9 cellular contexts compared by ENCODE assay signal in the genomic region with DNA sequence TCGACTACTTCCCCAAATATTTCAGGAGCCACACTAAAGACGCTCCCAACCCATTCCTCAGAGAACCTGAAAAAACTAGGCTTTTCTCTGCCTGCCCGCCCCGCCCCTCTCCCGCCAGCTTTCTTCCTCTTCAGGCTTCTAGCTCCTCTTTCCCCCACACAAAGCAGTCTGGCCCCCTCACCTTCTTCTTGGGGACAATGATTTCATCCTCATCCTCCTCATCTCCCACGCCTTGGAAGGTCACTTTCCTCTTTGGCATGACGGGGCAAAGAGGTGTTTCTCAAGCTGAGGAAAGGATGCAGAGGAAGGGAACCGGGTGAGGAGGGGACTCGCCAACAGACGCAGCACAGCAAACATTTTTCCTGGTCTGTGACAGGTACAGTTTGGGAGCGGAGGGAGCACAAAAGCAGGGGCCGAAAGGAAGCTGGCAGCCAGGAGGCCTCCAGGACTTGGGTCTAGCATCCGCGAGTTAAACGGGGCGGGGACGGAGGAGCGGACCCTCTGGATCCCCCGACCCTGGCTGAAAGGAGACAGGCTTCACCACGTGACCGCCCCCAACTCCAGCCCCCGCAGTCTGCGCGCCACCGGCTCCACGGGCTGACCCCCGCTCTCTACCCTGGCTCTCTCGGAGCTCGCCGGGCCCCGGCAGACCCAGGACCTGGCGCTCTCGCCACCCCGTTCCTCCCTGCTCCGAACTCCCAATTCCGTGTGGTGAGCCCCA. TPM values are rescaled to one million over a fixed set of nuclear protein-coding genes. Genes with fewer than 3 reads are reported as not detected.
A peak's percentile ranks its signal among the peaks of the same experiment; 100 is the strongest.
DNase-seq lines count a peak whose midpoint lies in the region; ATAC-seq and TF ChIP-seq lines count a peak whose summit lies in the region.
"Had no signal": no experiment of that assay in that cellular context is flagged by ENCODE, and none has a peak within 500 bp of the region (broad histone marks: within the 10 kb centered on the region; RNA-seq: fewer than 3 reads in every experiment).

No MANE protein-coding gene starts in this region.

- 5 to 7% methylated on average over 9 to 12 of the region's 36 CpGs for WGBS in esophagus squamous epithelium, 2 donors

- peak overlapping the region; percentile 78 to 100 (median 98) for H3K4me3 ChIP-seq in BLaER1 treated with 17β-estradiol and CSF1 and Interleukin-3, amounts not matched to agents 10 nM and 100 nM
- H3K4me3 ChIP-seq in SJSA1 (peak overlapping the region; percentile 88), esophagus squamous epithelium (peak overlapping the region; percentile 67 to 99 (median 90)), neutrophil (ENCODE audit: low read depth in 1 of 2, low read length in 1 of 2) (peak overlapping the region; percentile 73 to 94)

- H3K36me3 ChIP-seq in BLaER1 treated with 17β-estradiol and CSF1 and Interleukin-3, amounts not matched to agents 10 nM and 100 nM: peaks cover 68 to 80% (median 75%) of the 10 kb centered on the region in 11 experiments
- peaks cover 84% of the 10 kb centered on the region for H3K36me3 ChIP-seq in SJSA1
- peaks cover 31 to 72% (median 32%) of the 10 kb centered on the region in 3 donors for H3K36me3 ChIP-seq in esophagus squamous epithelium
- H3K36me3 ChIP-seq in neutrophil: peaks cover 72% of the 10 kb centered on the region

- peak overlapping the region; percentile 77 to 96 (median 93) for H3K4me2 ChIP-seq in BLaER1 treated with 17β-estradiol and CSF1 and Interleukin-3, amounts not matched to agents 10 nM and 100 nM

- ATAC-seq in GM21717 (IDR thresholded peaks at IDR 0.05; ENCODE audit: unreplicated experiment) (peak; percentile 13), GM19467 (IDR thresholded peaks at IDR 0.05; ENCODE audit: unreplicated experiment) (no peak)

- peaks cover 46 to 73% (median 58%) of the 10 kb centered on the region in 10 experiments for H3K4me1 ChIP-seq in BLaER1 treated with 17β-estradiol and CSF1 and Interleukin-3, amounts not matched to agents 10 nM and 100 nM
- H3K4me1 ChIP-seq in SJSA1 (replicated peaks) (peaks cover 36% of the 10 kb centered on the region), esophagus squamous epithelium (peaks cover 38 to 71% (median 39%) of the 10 kb centered on the region in 3 donors), neutrophil (ENCODE audit: control insufficient read depth in 1 of 2, insufficient read depth in 1 of 2, low read depth in 1 of 2, low read length in 1 of 2) (peaks cover 25 to 29% of the 10 kb centered on the region in 2 experiments)

- H4K20me1 ChIP-seq in BLaER1 treated with 17β-estradiol and CSF1 and Interleukin-3, amounts not matched to agents 10 nM and 100 nM: peaks cover 8 to 74% (median 30%) of the 10 kb centered on the region in 11 experiments; a peak in 19 of 22 replicates

- peak overlapping the region; percentile 56 to 93 (median 90) for H3K27ac ChIP-seq in BLaER1 treated with 17β-estradiol and CSF1 and Interleukin-3, amounts not matched to agents 10 nM and 100 nM
- H3K27ac ChIP-seq in SJSA1: peak overlapping the region; percentile 99
- peak overlapping the region; percentile 90 to 98 (median 98) for H3K27ac ChIP-seq in esophagus squamous epithelium
- H3K27ac ChIP-seq in neutrophil: peak overlapping the region; percentile 98

- no peaks in the 10 kb centered on the region for H3K27me3 ChIP-seq in BLaER1 treated with 17β-estradiol and CSF1 and Interleukin-3, amounts not matched to agents 10 nM and 100 nM
- H3K27me3 ChIP-seq in SJSA1 (replicated peaks) (no peaks in the 10 kb centered on the region), esophagus squamous epithelium (no peaks in the 10 kb centered on the region), neutrophil (no peaks in the 10 kb centered on the region)

- DNase-seq in SJSA1 (ENCODE audit: low read depth in 1 of 2, low spot score in 2 of 2): no peak
- no peak for DNase-seq in esophagus squamous epithelium (lab: John Stamatoyannopoulos, UW)
- DNase-seq in OCI-M2 (lab: John Stamatoyannopoulos, UW; ENCODE audit: unreplicated experiment): no peak
- DNase-seq in ecto neural progenitor cell (ENCODE audit: low spot score): no peak

- TF ChIP-seq CTCF in esophagus squamous epithelium (IDR thresholded peaks at IDR 0.05) (no peak), neutrophil (IDR thresholded peaks at IDR 0.05) (no peak)

- H3K9me3 ChIP-seq in BLaER1 treated with 17β-estradiol and CSF1 and Interleukin-3, amounts not matched to agents 10 nM and 100 nM (replicated peaks in 1 of 11): no peaks in the 10 kb centered on the region
- H3K9me3 ChIP-seq in SJSA1 (replicated peaks): no peaks in the 10 kb centered on the region
- H3K9me3 ChIP-seq in esophagus squamous epithelium: no peaks in the 10 kb centered on the region
- H3K9me3 ChIP-seq in neutrophil: no peaks in the 10 kb centered on the region

- TF ChIP-seq POLR2A in esophagus squamous epithelium (IDR thresholded peaks at IDR 0.05): no peak

- H3K9ac ChIP-seq in BLaER1 treated with 17β-estradiol and CSF1 and Interleukin-3, amounts not matched to agents 10 nM and 100 nM: peak overlapping the region; percentile 87 to 96 (median 93)

- intact Hi-C loops in esophagus squamous epithelium (cut with DNase I): no loop called here

RNA-seq across cellular contexts. Expression of a gene that starts 0.5 kb away (rescaled TPM):
- total RNA-seq in SJSA1 (2014; rRNA removed; shearing (Covaris generic)): 55.8 and 60.7 TPM in 2 replicates
- 10 to 100 TPM; 21.9 to 38.0 (median 28.5) TPM for total RNA-seq in esophagus squamous epithelium

RNA-seq across cellular contexts. Expression of a gene that starts 15.7 kb away (rescaled TPM):
- total RNA-seq in SJSA1 (2014; rRNA removed; shearing (Covaris generic)): 25.8 and 42.5 TPM in 2 replicates
- total RNA-seq in esophagus squamous epithelium: 10 to 100 TPM; 21.9 to 33.9 (median 26.1) TPM

RNA-seq across cellular contexts. Expression of a gene that starts 20.0 kb away (rescaled TPM):
- not detected in 2 replicates for total RNA-seq in SJSA1 (2014; rRNA removed; shearing (Covaris generic))
- total RNA-seq in esophagus squamous epithelium: not detected
- total RNA-seq: HT1080 had no signal

RNA-seq across cellular contexts. Expression of a gene that starts 27.8 kb away (rescaled TPM):
- not detected in 2 replicates for total RNA-seq in SJSA1 (2014; rRNA removed; shearing (Covaris generic))
- total RNA-seq in esophagus squamous epithelium: 1 to 10 TPM; 1.2 to 7.1 (median 2.7) TPM

RNA-seq across cellular contexts. Expression of a gene that starts 40.6 kb away (rescaled TPM):
- total RNA-seq in SJSA1 (2014; rRNA removed; shearing (Covaris generic)): 9.6 and 17.3 TPM in 2 replicates
- total RNA-seq in esophagus squamous epithelium: 1 to 10 TPM; 2.8 to 5.9 (median 4.5) TPM
